17 cellular contexts compared by ENCODE assay signal in the genomic region with DNA sequence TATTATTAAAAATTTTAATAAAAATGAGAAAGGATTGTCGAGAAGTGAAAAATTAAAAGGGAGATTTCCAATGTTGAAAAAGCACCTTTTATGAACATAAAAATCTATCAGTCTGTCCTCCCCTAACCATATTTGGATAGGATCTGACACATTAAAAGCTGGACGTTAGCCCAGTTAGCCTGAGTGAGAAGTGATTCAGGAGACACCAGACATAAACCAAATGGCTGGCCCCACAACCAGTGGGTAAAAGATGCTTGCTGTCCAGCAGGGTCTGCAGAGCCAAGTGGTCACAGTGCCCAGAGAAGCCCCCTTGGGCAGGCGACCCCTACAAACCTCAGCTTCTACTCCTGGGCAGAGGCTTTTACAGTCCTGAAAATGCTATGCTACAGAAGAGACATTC.
A peak's percentile ranks its signal among the peaks of the same experiment; 100 is the strongest.
DNase-seq lines count a peak whose midpoint lies in the region; FAIRE-seq and TF ChIP-seq lines count a peak whose summit lies in the region.
"Had no signal": no experiment of that assay in that cellular context is flagged by ENCODE, and none has a peak within 500 bp of the region (broad histone marks: within the 10 kb centered on the region; RNA-seq: fewer than 3 reads in every experiment).

No MANE protein-coding gene starts in this region.

- 47% methylated on average over 3 of the region's 3 CpGs for WGBS in esophagus muscularis mucosa

- TF ChIP-seq EP300 in esophagus muscularis mucosa (IDR thresholded peaks at IDR 0.05), result no peak

- no peak for TF ChIP-seq CTCF in bronchial epithelial cell (IDR thresholded peaks at IDR 0.05; ENCODE audit: insufficient read depth, low read length, severe bottlenecking)
- no peak for TF ChIP-seq CTCF in esophagus muscularis mucosa (IDR thresholded peaks at IDR 0.05)

- H3K27me3 ChIP-seq in MG63 (no peaks in the 10 kb centered on the region; the same call in 1 of the 2 replicates), bronchial epithelial cell (ENCODE audit: control insufficient read depth, insufficient read depth, low read length) (no peaks in the 10 kb centered on the region), esophagus muscularis mucosa (no peaks in the 10 kb centered on the region)

- H3K4me3 ChIP-seq in MG63, result no peak overlapping the region
- no peak overlapping the region for H3K4me3 ChIP-seq in bronchial epithelial cell (ENCODE audit: low read depth, low read length)
- H3K4me3 ChIP-seq in skeletal muscle cell (ENCODE audit: low read depth, low read length), result no peak overlapping the region
- H3K4me3 ChIP-seq in esophagus muscularis mucosa, result no peak overlapping the region

- no peak overlapping the region for H3K27ac ChIP-seq in esophagus muscularis mucosa (replicated peaks in 1 of 4)
- H3K27ac ChIP-seq: epithelial cell of prostate had no signal

- intact Hi-C loops in esophagus muscularis mucosa (cut with DNase I), result no loop called here

- H3K4me1 ChIP-seq in esophagus muscularis mucosa, result peaks cover 0 to 15% (median 6%) of the 10 kb centered on the region in 4 donors

- H3K9me3 ChIP-seq in MG63 (no peaks in the 10 kb centered on the region), esophagus muscularis mucosa (no peaks in the 10 kb centered on the region)

- FAIRE-seq in bronchial epithelial cell (lab: Jason Lieb, UNC), result no peak

- no peak for TF ChIP-seq POLR2A in esophagus muscularis mucosa (IDR thresholded peaks at IDR 0.05; ENCODE audit: low read depth)

- DNase-seq in EL (peak; percentile 75), MG63 (peak; percentile 38), bronchial epithelial cell (ENCODE audit: low read depth) (peak; percentile 8), skeletal muscle cell (ENCODE audit: low read depth) (peak; percentile 31), islet precursor cell (no peak), esophagus muscularis mucosa (ENCODE audit: extremely low spot score) (no peak), NCI-H1105 treated with DMSO at 0.1 percent for 48 hours (lab: John Stamatoyannopoulos, UW) (no peak)
- DNase-seq: amniotic stem cell; CD4-positive, alpha-beta T cell; DND-41; hypothalamus; NCI-H1436; NCI-H2171 treated with DMSO at 0.1 percent for 48 hours; SHP77; stimulated activated CD4-positive, alpha-beta T cell treated with anti-CD3 and anti-CD28 coated beads, Interleukin-2, amount 100 ng/mL, for 48 hours; T-helper 17 cell had no signal

- H3K36me3 ChIP-seq in MG63 (no peaks in the 10 kb centered on the region), bronchial epithelial cell (ENCODE audit: control insufficient read depth, insufficient read depth, low read length) (no peaks in the 10 kb centered on the region), esophagus muscularis mucosa (no peaks in the 10 kb centered on the region)

Comparison
In these comparisons a context has a peak if more than half of its experiments do, and no peak if none do; other contexts are left out.
1. DNase-seq: peak in EL (single experiment), MG63 (single experiment), bronchial epithelial cell (single experiment) and skeletal muscle cell (single experiment); none in islet precursor cell (single experiment), esophagus muscularis mucosa (single experiment) and NCI-H1105 treated with DMSO at 0.1 percent for 48 hours (single experiment).